Comparison of ENCODE assay signal across 8 cellular contexts in genomic region chr2:210502997-210503621, GRCh38. TPM values are rescaled to one million over a fixed set of nuclear protein-coding genes. Genes with fewer than 3 reads are reported as not detected.
A peak's percentile ranks its signal among the peaks of the same experiment; 100 is the strongest.
DNase-seq lines count a peak whose midpoint lies in the region; ATAC-seq and TF ChIP-seq lines count a peak whose summit lies in the region.

No MANE protein-coding gene starts in this region.

- H3K4me3 ChIP-seq in right atrium auricular region, result no peak overlapping the region

- intact Hi-C loops in Calu3 (cut with micrococcal nuclease; ENCODE audit: unreplicated experiment), result loop anchor here (1.0 to 10.0 kb wide), 5 partner anchors 59 to 532 kb away; no protein-coding TSS in a partner anchor
- intact Hi-C loops in activated T-helper 1 cell treated with anti-CD3 and anti-CD28 coated beads, Interleukin-12 subunit alpha, Interleukin-12 subunit beta, Interleukin-2, Interleukin-4 antibody, amounts not matched to agents 30 ng/mL and 10 ng/mL and 1 ng/mL, durations not matched to agents 14 hours and 24 hours and 36 hours (cut with micrococcal nuclease), result no loop called here

- peaks cover 11% of the 10 kb centered on the region for H3K9me3 Mint-ChIP-seq in Calu3 (ENCODE audit: low read depth, unreplicated experiment)
- peaks cover 24% of the 10 kb centered on the region for H3K9me3 Mint-ChIP-seq in activated naive CD8-positive, alpha-beta T cell treated with anti-CD3 and anti-CD28 coated beads, Interleukin-2, amount 50 U/mL, for 24 hours
- no peaks in the 10 kb centered on the region for H3K9me3 Mint-ChIP-seq in activated T-helper 1 cell treated with anti-CD3 and anti-CD28 coated beads, Interleukin-12 subunit alpha, Interleukin-12 subunit beta, Interleukin-2, Interleukin-4 antibody, amounts not matched to agents 30 ng/mL and 10 ng/mL and 1 ng/mL, durations not matched to agents 14 hours and 24 hours and 36 hours

- H3K9me3 ChIP-seq in right atrium auricular region, result peaks cover 0 to 12% of the 10 kb centered on the region in 2 donors

- ATAC-seq in HG03280 (IDR thresholded peaks at IDR 0.05; ENCODE audit: unreplicated experiment), result peak; percentile 78
- ATAC-seq in activated naive CD8-positive, alpha-beta T cell treated with anti-CD3 and anti-CD28 coated beads, Interleukin-2, amount 50 U/mL, for 24 hours, result peak; percentile 40

- peaks cover 15% of the 10 kb centered on the region for H3K4me1 Mint-ChIP-seq in Calu3 (ENCODE audit: low read depth, unreplicated experiment)
- peaks cover 3% of the 10 kb centered on the region for H3K4me1 Mint-ChIP-seq in activated naive CD8-positive, alpha-beta T cell treated with anti-CD3 and anti-CD28 coated beads, Interleukin-2, amount 50 U/mL, for 24 hours
- no peaks in the 10 kb centered on the region for H3K4me1 Mint-ChIP-seq in activated T-helper 1 cell treated with anti-CD3 and anti-CD28 coated beads, Interleukin-12 subunit alpha, Interleukin-12 subunit beta, Interleukin-2, Interleukin-4 antibody, amounts not matched to agents 30 ng/mL and 10 ng/mL and 1 ng/mL, durations not matched to agents 14 hours and 24 hours and 36 hours (ENCODE audit: low read depth)

- peak overlapping the region; percentile 64 for H3K4me3 Mint-ChIP-seq in Calu3 (ENCODE audit: low read depth, unreplicated experiment)
- H3K4me3 Mint-ChIP-seq in activated naive CD8-positive, alpha-beta T cell treated with anti-CD3 and anti-CD28 coated beads, Interleukin-2, amount 50 U/mL, for 24 hours, result no peak overlapping the region
- H3K4me3 Mint-ChIP-seq in activated T-helper 1 cell treated with anti-CD3 and anti-CD28 coated beads, Interleukin-12 subunit alpha, Interleukin-12 subunit beta, Interleukin-2, Interleukin-4 antibody, amounts not matched to agents 30 ng/mL and 10 ng/mL and 1 ng/mL, durations not matched to agents 14 hours and 24 hours and 36 hours, result no peak overlapping the region

- BruUV-seq in Calu3 (replicated peaks; lab: Mats Ljungman, UMichigan), result no TSS peak

- H3K27me3 ChIP-seq in right atrium auricular region, result no peaks in the 10 kb centered on the region

- H3K27ac ChIP-seq in right atrium auricular region, result no peak overlapping the region

- TF ChIP-seq CTCF in Calu3 (IDR thresholded peaks at IDR 0.05; ENCODE audit: unreplicated experiment) (peak; percentile 91), right atrium auricular region (IDR thresholded peaks at IDR 0.05) (peak; percentile 58 to 77)

- DNase-seq in Calu3 (peak; percentile 57), GM19238 (ENCODE audit: insufficient read length, low spot score) (peak; percentile 7), NCI-H748 treated with DMSO at 0.1 percent for 48 hours (lab: John Stamatoyannopoulos, UW) (peak; percentile 52), right atrium auricular region (ENCODE audit: low spot score) (peak; percentile 63), putamen (ENCODE audit: low spot score) (peak; percentile 86)
- DNase-seq in activated naive CD8-positive, alpha-beta T cell treated with anti-CD3 and anti-CD28 coated beads, Interleukin-2, amount 50 U/mL, for 24 hours, result peak; percentile 32
- DNase-seq in activated T-helper 1 cell treated with anti-CD3 and anti-CD28 coated beads, Interleukin-12 subunit alpha, Interleukin-12 subunit beta, Interleukin-2, Interleukin-4 antibody, amounts not matched to agents 30 ng/mL and 10 ng/mL and 1 ng/mL, durations not matched to agents 14 hours and 24 hours and 36 hours (ENCODE audit: low spot score), result no peak

- no peaks in the 10 kb centered on the region for H3K36me3 ChIP-seq in right atrium auricular region

- H3K4me1 ChIP-seq in right atrium auricular region, result no peaks in the 10 kb centered on the region

- H3K36me3 Mint-ChIP-seq in Calu3 (ENCODE audit: insufficient read depth, unreplicated experiment), result no peaks in the 10 kb centered on the region
- peaks cover 9% of the 10 kb centered on the region for H3K36me3 Mint-ChIP-seq in activated naive CD8-positive, alpha-beta T cell treated with anti-CD3 and anti-CD28 coated beads, Interleukin-2, amount 50 U/mL, for 24 hours (ENCODE audit: low read depth)
- H3K36me3 Mint-ChIP-seq in activated T-helper 1 cell treated with anti-CD3 and anti-CD28 coated beads, Interleukin-12 subunit alpha, Interleukin-12 subunit beta, Interleukin-2, Interleukin-4 antibody, amounts not matched to agents 30 ng/mL and 10 ng/mL and 1 ng/mL, durations not matched to agents 14 hours and 24 hours and 36 hours (ENCODE audit: low read depth), result no peaks in the 10 kb centered on the region

- H3K27ac Mint-ChIP-seq in Calu3 (ENCODE audit: unreplicated experiment), result peak overlapping the region; percentile 3
- H3K27ac Mint-ChIP-seq in activated naive CD8-positive, alpha-beta T cell treated with anti-CD3 and anti-CD28 coated beads, Interleukin-2, amount 50 U/mL, for 24 hours, result no peak overlapping the region
- no peak overlapping the region for H3K27ac Mint-ChIP-seq in activated T-helper 1 cell treated with anti-CD3 and anti-CD28 coated beads, Interleukin-12 subunit alpha, Interleukin-12 subunit beta, Interleukin-2, Interleukin-4 antibody, amounts not matched to agents 30 ng/mL and 10 ng/mL and 1 ng/mL, durations not matched to agents 14 hours and 24 hours and 36 hours

- H3K27me3 Mint-ChIP-seq in Calu3 (ENCODE audit: unreplicated experiment), result no peaks in the 10 kb centered on the region
- H3K27me3 Mint-ChIP-seq in activated naive CD8-positive, alpha-beta T cell treated with anti-CD3 and anti-CD28 coated beads, Interleukin-2, amount 50 U/mL, for 24 hours, result peaks cover 15% of the 10 kb centered on the region
- H3K27me3 Mint-ChIP-seq in activated T-helper 1 cell treated with anti-CD3 and anti-CD28 coated beads, Interleukin-12 subunit alpha, Interleukin-12 subunit beta, Interleukin-2, Interleukin-4 antibody, amounts not matched to agents 30 ng/mL and 10 ng/mL and 1 ng/mL, durations not matched to agents 14 hours and 24 hours and 36 hours (ENCODE audit: insufficient read depth), result no peaks in the 10 kb centered on the region

- CTCF ChIA-PET in Calu3 (lab: Charles Lee), result interaction anchor here (0.9 to 1.5 kb wide), 5 partner anchors 21 to 532 kb away, joined by 3 to 6 read pairs (median 4); no protein-coding TSS in a partner anchor

RNA-seq across cellular contexts. Expression of gene LANCL1, which starts 26.6 kb away (rescaled TPM):
- total RNA-seq in Calu3 (2022) (36.3 and 37.1 TPM in 2 replicates), right atrium auricular region (10 to 100 TPM; 27.4 to 43.2 TPM)
- total RNA-seq in activated T-helper 1 cell treated with anti-CD3 and anti-CD28 coated beads, Interleukin-12 subunit alpha, Interleukin-12 subunit beta, Interleukin-2, Interleukin-4 antibody, amounts not matched to agents 30 ng/mL and 10 ng/mL and 1 ng/mL, durations not matched to agents 14 hours and 24 hours and 36 hours, result 27.3 and 33.6 TPM in 2 replicates

RNA-seq across cellular contexts. Expression of gene CPS1, which starts 53.3 kb away (rescaled TPM):
- total RNA-seq in Calu3 (2022), result 0.80 and 1.1 TPM in 2 replicates
- 1 to 10 TPM; 1.9 to 2.2 TPM for total RNA-seq in right atrium auricular region
- 0.18 and 0.73 TPM in 2 replicates for total RNA-seq in activated T-helper 1 cell treated with anti-CD3 and anti-CD28 coated beads, Interleukin-12 subunit alpha, Interleukin-12 subunit beta, Interleukin-2, Interleukin-4 antibody, amounts not matched to agents 30 ng/mL and 10 ng/mL and 1 ng/mL, durations not matched to agents 14 hours and 24 hours and 36 hours
